In the genomic region with DNA sequence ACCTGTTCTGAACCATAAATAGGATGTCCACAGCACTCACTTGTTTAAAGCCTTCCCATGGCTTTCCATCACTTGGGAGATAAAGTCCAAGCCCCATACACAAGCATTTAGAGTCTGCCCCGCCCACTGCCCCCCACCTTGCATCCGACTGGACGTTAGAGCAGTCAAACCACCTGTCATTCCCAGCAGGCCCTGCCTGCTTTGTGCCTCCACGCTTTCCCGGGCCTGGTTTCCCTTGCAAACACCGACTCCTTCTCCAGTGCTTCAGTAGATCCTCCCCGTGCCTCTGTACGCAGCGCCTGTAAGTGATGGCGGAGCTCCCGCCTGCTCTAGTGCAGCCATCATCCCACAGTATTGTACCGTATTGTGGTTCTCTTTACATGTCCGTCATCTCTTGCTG, we compare ENCODE assay signal across 9 cellular contexts. TPM values are rescaled to one million over a fixed set of nuclear protein-coding genes. Genes with fewer than 3 reads are reported as not detected.
"Had no signal": no experiment of that assay in that cellular context is flagged by ENCODE, and none has a peak within 500 bp of the region (broad histone marks: within the 10 kb centered on the region; RNA-seq: fewer than 3 reads in every experiment).

No MANE protein-coding gene starts in this region.

- H3K27ac ChIP-seq: GM23248, HL-60 had no signal

- H3K4me3 Mint-ChIP-seq: HFFc6, IgD-negative memory B cell had no signal

- H3K36me3 ChIP-seq: HAP-1 had no signal

- H2AFZ ChIP-seq: GM23248 had no signal

- H3K27ac Mint-ChIP-seq: HFFc6 had no signal

- H3K9me3 ChIP-seq: HAP-1 had no signal

- H3K4me1 ChIP-seq: HAP-1 had no signal

- H3K4me3 ChIP-seq: GM23248, HAP-1 had no signal

- DNase-seq: GM23248, H7, HFFc6 had no signal

- H3K9me3 Mint-ChIP-seq: HFFc6 had no signal

- ATAC-seq: HCT116, HepG2 had no signal

RNA-seq across cellular contexts. Expression of a gene that starts 38.3 kb away (rescaled TPM):
- total RNA-seq: GM23248, HepG2, HFFc6, HT1080 had no signal
- polyA plus RNA-seq: GM23248, HepG2, IgD-negative memory B cell had no signal
